Comparison of ENCODE assay signal across 20 cellular contexts in genomic region chr14:38992067-38992835, GRCh38.
"Had no signal": no experiment of that assay in that cellular context is flagged by ENCODE, and none has a peak within 500 bp of the region (broad histone marks: within the 10 kb centered on the region; RNA-seq: fewer than 3 reads in every experiment).

No MANE protein-coding gene starts in this region.

- H3K4me1 ChIP-seq: adrenal gland, foreskin keratinocyte, pancreas, tibial artery, vagina had no signal

- H3K27me3 ChIP-seq: adrenal gland, cardiac muscle cell, esophagus squamous epithelium, pancreas, tibial artery, vagina had no signal

- H3K9me3 Mint-ChIP-seq: activated CD8-positive, alpha-beta T cell treated with anti-CD3 and anti-CD28 coated beads for 36 hours; activated naive CD4-positive, alpha-beta T cell treated with anti-CD3 and anti-CD28 coated beads, Interleukin-2, amount 50 U/mL, for 24 hours had no signal

- ATAC-seq: activated CD8-positive, alpha-beta T cell treated with anti-CD3 and anti-CD28 coated beads for 36 hours; foreskin keratinocyte; left colon; mucosa of descending colon; naive thymus-derived CD4-positive, alpha-beta T cell; pancreas had no signal

- H3K4me3 ChIP-seq: adrenal gland, cardiac muscle cell, esophagus squamous epithelium, mucosa of descending colon, pancreas, tibial artery, vagina had no signal

- H3K9me3 ChIP-seq: adrenal gland, esophagus squamous epithelium, mucosa of descending colon, pancreas, tibial artery, vagina had no signal

- H3K36me3 Mint-ChIP-seq: activated naive CD4-positive, alpha-beta T cell treated with anti-CD3 and anti-CD28 coated beads, Interleukin-2, amount 50 U/mL, for 24 hours; naive thymus-derived CD4-positive, alpha-beta T cell had no signal

- H3K4me3 Mint-ChIP-seq: activated CD8-positive, alpha-beta T cell treated with anti-CD3 and anti-CD28 coated beads for 36 hours; activated naive CD4-positive, alpha-beta T cell treated with anti-CD3 and anti-CD28 coated beads, Interleukin-2, amount 50 U/mL, for 24 hours; naive thymus-derived CD4-positive, alpha-beta T cell had no signal

- FAIRE-seq: pancreas had no signal

- H3K27ac ChIP-seq: adrenal gland, cardiac muscle cell, foreskin keratinocyte, pancreas, tibial artery, vagina had no signal

- H3K36me3 ChIP-seq: adrenal gland, cardiac muscle cell, esophagus squamous epithelium, pancreas, tibial artery, vagina had no signal

- H3K27ac Mint-ChIP-seq: activated CD8-positive, alpha-beta T cell treated with anti-CD3 and anti-CD28 coated beads for 36 hours; activated naive CD4-positive, alpha-beta T cell treated with anti-CD3 and anti-CD28 coated beads, Interleukin-2, amount 50 U/mL, for 24 hours; naive thymus-derived CD4-positive, alpha-beta T cell had no signal

- DNase-seq: activated CD4-positive, alpha-beta T cell treated with anti-CD3 and anti-CD28 coated beads for 48 hours; activated CD8-positive, alpha-beta T cell treated with anti-CD3 and anti-CD28 coated beads for 36 hours; activated effector memory CD4-positive, alpha-beta T cell treated with anti-CD3 and anti-CD28 coated beads, Interleukin-2, amount 50 U/mL, for 16 hours; activated T-cell treated with anti-CD3 and anti-CD28 coated beads, Interleukin-2, amount 50 U/mL, for 48 hours; adrenal gland; esophagus squamous epithelium; foreskin keratinocyte; head of caudate nucleus; left colon; mammary epithelial cell; mucosa of descending colon; naive thymus-derived CD4-positive, alpha-beta T cell; pancreas; stimulated activated CD4-positive, alpha-beta T cell treated with anti-CD3 and anti-CD28 coated beads, Interleukin-4, amount 100 ng/mL, for 1 hour; stimulated activated naive CD4-positive, alpha-beta T cell; T-helper 1 cell; tibial artery had no signal
